ENCODE assay signal across 18 cellular contexts in genomic region chr15:50458713-50459112, GRCh38. TPM values are rescaled to one million over a fixed set of nuclear protein-coding genes. Genes with fewer than 3 reads are reported as not detected.
DNase-seq lines count a peak whose midpoint lies in the region; ATAC-seq and TF ChIP-seq lines count a peak whose summit lies in the region.
"Had no signal": no experiment of that assay in that cellular context is flagged by ENCODE, and none has a peak within 500 bp of the region (broad histone marks: within the 10 kb centered on the region; RNA-seq: fewer than 3 reads in every experiment).

No MANE protein-coding gene starts in this region.

- peak overlapping the region; percentile 26 for H3K27ac ChIP-seq in GM23248
- peak overlapping the region; percentile 10 for H3K27ac ChIP-seq in mesodermal cell (ENCODE audit: low read depth, low read length, severe bottlenecking)
- H3K27ac ChIP-seq in Peyer's patch = no peak overlapping the region

- in situ Hi-C loops in GM23248 (cut with MboI) = no loop called here

- 0 out of 2 replicates have a peak, but pooled peaks cover 9% of the 10 kb centered on the region for H3K4me1 ChIP-seq in GM23248 (ENCODE audit: insufficient read depth)
- no peaks in the 10 kb centered on the region for H3K4me1 ChIP-seq in mesodermal cell (ENCODE audit: control insufficient read depth, insufficient read depth, low read length, poor library complexity, severe bottlenecking)
- H3K4me1 ChIP-seq in Peyer's patch = no peaks in the 10 kb centered on the region

- H3K9me2 ChIP-seq in GM23248 (ENCODE audit: insufficient read depth) = no peaks in the 10 kb centered on the region

- H3F3A ChIP-seq in GM23248 (ENCODE audit: insufficient read depth) = peaks cover 8% of the 10 kb centered on the region; the same call in 1 of the 2 replicates

- no peak for TF ChIP-seq CTCF in Peyer's patch (IDR thresholded peaks at IDR 0.05)

- H3K36me3 ChIP-seq in GM23248 (ENCODE audit: low read depth) (peaks cover 28% of the 10 kb centered on the region; the same call in 1 of the 2 replicates), mesodermal cell (ENCODE audit: control insufficient read depth, insufficient read depth, low read length) (peaks cover 66% of the 10 kb centered on the region), Peyer's patch (peaks cover 0 to 73% (median 0%) of the 10 kb centered on the region in 3 donors)

- H3K9me3 Mint-ChIP-seq in activated CD8-positive, alpha-beta memory T cell treated with anti-CD3 and anti-CD28 coated beads, Interleukin-2, amount 10 ng/mL, durations not matched to agents 7 days and 5 days (ENCODE audit: low read depth) = no peaks in the 10 kb centered on the region
- H3K9me3 Mint-ChIP-seq in activated T-helper 1 cell treated with anti-CD3 and anti-CD28 coated beads, Interleukin-12 subunit alpha, Interleukin-12 subunit beta, Interleukin-2, Interleukin-4 antibody, amounts not matched to agents 30 ng/mL and 10 ng/mL and 1 ng/mL, durations not matched to agents 14 hours and 24 hours and 36 hours = no peaks in the 10 kb centered on the region
- H3K9me3 Mint-ChIP-seq: CD14-positive monocyte, HFFc6 had no signal

- H3K36me3 Mint-ChIP-seq in activated CD8-positive, alpha-beta memory T cell treated with anti-CD3 and anti-CD28 coated beads, Interleukin-2, amount 10 ng/mL, durations not matched to agents 7 days and 5 days = peaks cover 29% of the 10 kb centered on the region
- peaks cover 38% of the 10 kb centered on the region for H3K36me3 Mint-ChIP-seq in activated T-helper 1 cell treated with anti-CD3 and anti-CD28 coated beads, Interleukin-12 subunit alpha, Interleukin-12 subunit beta, Interleukin-2, Interleukin-4 antibody, amounts not matched to agents 30 ng/mL and 10 ng/mL and 1 ng/mL, durations not matched to agents 14 hours and 24 hours and 36 hours (ENCODE audit: low read depth)

- peaks cover 59% of the 10 kb centered on the region for H3K79me2 ChIP-seq in GM23248 (ENCODE audit: insufficient read depth)

- intact Hi-C loops in activated T-helper 1 cell treated with anti-CD3 and anti-CD28 coated beads, Interleukin-12 subunit alpha, Interleukin-12 subunit beta, Interleukin-2, Interleukin-4 antibody, amounts not matched to agents 30 ng/mL and 10 ng/mL and 1 ng/mL, durations not matched to agents 14 hours and 24 hours and 36 hours (cut with micrococcal nuclease) = no loop called here

- no peak overlapping the region for H3K4me2 ChIP-seq in GM23248 (ENCODE audit: unreplicated experiment)

- H3K27ac Mint-ChIP-seq in activated CD8-positive, alpha-beta memory T cell treated with anti-CD3 and anti-CD28 coated beads, Interleukin-2, amount 10 ng/mL, durations not matched to agents 7 days and 5 days = peak overlapping the region; percentile 8
- H3K27ac Mint-ChIP-seq in activated T-helper 1 cell treated with anti-CD3 and anti-CD28 coated beads, Interleukin-12 subunit alpha, Interleukin-12 subunit beta, Interleukin-2, Interleukin-4 antibody, amounts not matched to agents 30 ng/mL and 10 ng/mL and 1 ng/mL, durations not matched to agents 14 hours and 24 hours and 36 hours = peak overlapping the region; percentile 67
- H3K27ac Mint-ChIP-seq: HFFc6 had no signal

- no peak for DNase-seq in activated CD8-positive, alpha-beta memory T cell treated with anti-CD3 and anti-CD28 coated beads, Interleukin-2, amount 10 ng/mL, durations not matched to agents 7 days and 5 days
- DNase-seq in activated CD8-positive, alpha-beta memory T cell treated with anti-CD3 and anti-CD28 coated beads, Interleukin-2, amount 50 U/mL, for 48 hours = no peak
- DNase-seq in GM23248 (no peak), Peyer's patch (no peak), NCI-H446 treated with DMSO at 0.1 percent for 48 hours (lab: John Stamatoyannopoulos, UW) (no peak)
- DNase-seq in activated T-helper 1 cell treated with anti-CD3 and anti-CD28 coated beads, Interleukin-12 subunit alpha, Interleukin-12 subunit beta, Interleukin-2, Interleukin-4 antibody, amounts not matched to agents 30 ng/mL and 10 ng/mL and 1 ng/mL, durations not matched to agents 14 hours and 24 hours and 36 hours (ENCODE audit: low spot score) = no peak
- DNase-seq in NK-92 treated with Interleukin-12 subunit alpha and Interleukin-12 subunit beta, amount 100 ng/mL, for 24 hours (lab: John Stamatoyannopoulos, UW) = no peak
- DNase-seq: Calu3, GOT3, HFFc6, MM.1S, NCI-H1930, NCI-H2171, NCI-H510A treated with DMSO at 0.1 percent for 48 hours, SIG-M5 had no signal

- H3K4me1 Mint-ChIP-seq in activated CD8-positive, alpha-beta memory T cell treated with anti-CD3 and anti-CD28 coated beads, Interleukin-2, amount 10 ng/mL, durations not matched to agents 7 days and 5 days = peaks cover 8% of the 10 kb centered on the region
- H3K4me1 Mint-ChIP-seq in activated T-helper 1 cell treated with anti-CD3 and anti-CD28 coated beads, Interleukin-12 subunit alpha, Interleukin-12 subunit beta, Interleukin-2, Interleukin-4 antibody, amounts not matched to agents 30 ng/mL and 10 ng/mL and 1 ng/mL, durations not matched to agents 14 hours and 24 hours and 36 hours (ENCODE audit: low read depth) = peaks cover 11% of the 10 kb centered on the region
- H3K4me1 Mint-ChIP-seq: CD14-positive monocyte had no signal

- H3K4me3 ChIP-seq in GM23248 = no peak overlapping the region
- no peak overlapping the region for H3K4me3 ChIP-seq in mesodermal cell (ENCODE audit: extremely low read depth, insufficient read depth, low read length, poor library complexity, severe bottlenecking)
- H3K4me3 ChIP-seq in Peyer's patch = no peak overlapping the region

- WGBS in GM23248 (ENCODE audit: low coverage in 1 of 2, low lambda C conversion rate in 2 of 2, missing lambda C conversion rate in 2 of 2), 2 experiments = 83 to 94% methylated on average over 4 of the region's 4 CpGs
- WGBS in mesodermal cell (ENCODE audit: insufficient coverage in 2 of 2), 2 experiments = 89 to 100% methylated on average over 2 of the region's 4 CpGs

- H3K27me3 Mint-ChIP-seq in activated CD8-positive, alpha-beta memory T cell treated with anti-CD3 and anti-CD28 coated beads, Interleukin-2, amount 10 ng/mL, durations not matched to agents 7 days and 5 days = no peaks in the 10 kb centered on the region
- H3K27me3 Mint-ChIP-seq in activated T-helper 1 cell treated with anti-CD3 and anti-CD28 coated beads, Interleukin-12 subunit alpha, Interleukin-12 subunit beta, Interleukin-2, Interleukin-4 antibody, amounts not matched to agents 30 ng/mL and 10 ng/mL and 1 ng/mL, durations not matched to agents 14 hours and 24 hours and 36 hours (ENCODE audit: insufficient read depth) = no peaks in the 10 kb centered on the region

- H3K27me3 ChIP-seq in GM23248 (replicated peaks; ENCODE audit: insufficient read depth) (no peaks in the 10 kb centered on the region), Peyer's patch (no peaks in the 10 kb centered on the region)

- no peak overlapping the region for H3K4me3 Mint-ChIP-seq in activated CD8-positive, alpha-beta memory T cell treated with anti-CD3 and anti-CD28 coated beads, Interleukin-2, amount 10 ng/mL, durations not matched to agents 7 days and 5 days
- no peak overlapping the region for H3K4me3 Mint-ChIP-seq in activated T-helper 1 cell treated with anti-CD3 and anti-CD28 coated beads, Interleukin-12 subunit alpha, Interleukin-12 subunit beta, Interleukin-2, Interleukin-4 antibody, amounts not matched to agents 30 ng/mL and 10 ng/mL and 1 ng/mL, durations not matched to agents 14 hours and 24 hours and 36 hours
- H3K4me3 Mint-ChIP-seq: CD14-positive monocyte, HFFc6 had no signal

- no peaks in the 10 kb centered on the region for H3K9me3 ChIP-seq in GM23248 (ENCODE audit: low read depth)
- H3K9me3 ChIP-seq in mesodermal cell (ENCODE audit: control insufficient read depth, low read length) = no peaks in the 10 kb centered on the region
- no peaks in the 10 kb centered on the region for H3K9me3 ChIP-seq in Peyer's patch

- no peaks in the 10 kb centered on the region for H4K20me1 ChIP-seq in GM23248 (ENCODE audit: insufficient read depth)

- no peak overlapping the region for H2AFZ ChIP-seq in GM23248

- no peak for ATAC-seq in activated CD8-positive, alpha-beta memory T cell treated with anti-CD3 and anti-CD28 coated beads, Interleukin-2, amount 10 ng/mL, durations not matched to agents 7 days and 5 days
- ATAC-seq: HepG2 had no signal

- no peak for TF ChIP-seq POLR2A in Peyer's patch (IDR thresholded peaks at IDR 0.05)

- H3K9ac ChIP-seq in GM23248 = no peak overlapping the region

- CTCF ChIA-PET in activated CD8-positive, alpha-beta memory T cell treated with anti-CD3 and anti-CD28 coated beads, Interleukin-2, amount 10 ng/mL, durations not matched to agents 7 days and 5 days (lab: Charles Lee) = no interaction called here

RNA-seq across cellular contexts. Expression of gene USP8, which starts 34.5 kb away (rescaled TPM):
- total RNA-seq in activated CD8-positive, alpha-beta memory T cell treated with anti-CD3 and anti-CD28 coated beads, Interleukin-2, amount 10 ng/mL, durations not matched to agents 7 days and 5 days = 10 to 100 TPM; 54.1 to 58.2 TPM
- total RNA-seq in GM23248 (2014; rRNA removed; shearing (Covaris generic)) = 29.8 and 32.1 TPM in 2 replicates
- 56.2 and 57.2 TPM in 2 replicates for polyA plus RNA-seq in GM23248 (2016; fragmentation: Nextera tagmentation; extraction: Ambion mirVana)
- total RNA-seq in activated T-helper 1 cell treated with anti-CD3 and anti-CD28 coated beads, Interleukin-12 subunit alpha, Interleukin-12 subunit beta, Interleukin-2, Interleukin-4 antibody, amounts not matched to agents 30 ng/mL and 10 ng/mL and 1 ng/mL, durations not matched to agents 14 hours and 24 hours and 36 hours = 66.2 and 66.3 TPM in 2 replicates
- polyA plus RNA-seq in mesodermal cell (2013, experiment 1 of 2) = 45.4 TPM
- polyA plus RNA-seq in mesodermal cell (2013, experiment 2 of 2) = 56.2 TPM
- 100 to 1,000 TPM in 1 of 4 donors, 10 to 100 TPM in 3; 49.9 to 130 (median 57.1) TPM for total RNA-seq in Peyer's patch

Comparison
In these comparisons a context has a peak if more than half of its experiments do, and no peak if none do; other contexts are left out.
1. H3K27ac ChIP-seq: peak in GM23248 (single experiment) and mesodermal cell (single experiment); none in Peyer's patch (0 of 4).